Comparison of ENCODE assay signal across 8 cellular contexts in genomic region chr12:48157889-48158370, GRCh38. TPM values are rescaled to one million over a fixed set of nuclear protein-coding genes. Genes with fewer than 3 reads are reported as not detected.
DNase-seq lines count a peak whose midpoint lies in the region; ATAC-seq and TF ChIP-seq lines count a peak whose summit lies in the region.

No MANE protein-coding gene starts in this region.

- 97% methylated on average over 2 of the region's 3 CpGs for WGBS in HUES64
- 69% methylated on average over 3 of the region's 3 CpGs for WGBS in mammary epithelial cell (ENCODE audit: low coverage, missing lambda C conversion rate)

- H3K9me3 Mint-ChIP-seq in CD14-positive monocyte (no peaks in the 10 kb centered on the region), nephron (no peaks in the 10 kb centered on the region)

- DNase-seq in CD14-positive monocyte (ENCODE audit: low spot score): no peak
- DNase-seq in mammary epithelial cell: no peak
- DNase-seq in cerebellum (ENCODE audit: low spot score): no peak
- DNase-seq in ureter (ENCODE audit: low spot score): no peak

- no peaks in the 10 kb centered on the region; the same call in 1 of the 2 replicates for H3K4me1 ChIP-seq in HUES64 (ENCODE audit: insufficient read depth, low read length)
- peaks cover 6% of the 10 kb centered on the region for H3K4me1 ChIP-seq in mammary epithelial cell (ENCODE audit: insufficient read depth, low read length)

- in situ Hi-C loops in mammary epithelial cell (cut with MboI; ENCODE audit: low sequenced_read_pairs in 2 of 2): loop anchor here in 1 of 2 donors (25.0 kb wide), 2 partner anchors 296 to 446 kb away; partner anchors contain the start of gene RPAP3

- peaks cover 24% of the 10 kb centered on the region for H3K79me2 ChIP-seq in mammary epithelial cell (ENCODE audit: insufficient read depth, low read length)

- H3K27me3 Mint-ChIP-seq in CD14-positive monocyte (ENCODE audit: low read depth in 3 of 3) (no peaks in the 10 kb centered on the region), nephron (ENCODE audit: low read depth) (peaks cover 5% of the 10 kb centered on the region)

- ATAC-seq in GM21825 (IDR thresholded peaks at IDR 0.05; ENCODE audit: unreplicated experiment) (no peak), HG02938 (IDR thresholded peaks at IDR 0.05; ENCODE audit: unreplicated experiment) (no peak)

- dilution Hi-C loops in mammary epithelial cell (cut with HindIII; ENCODE audit: low sequenced_read_pairs): loop anchor here (25.0 kb wide), 1 partner anchor 196 kb away; the partner anchor contains the start of gene TMEM106C

- intact Hi-C loops in CD14-positive monocyte (cut with micrococcal nuclease) (loop anchor here (2.0 to 10.0 kb wide), 4 partner anchors 41 to 193 kb away; partner anchors contain the start of genes SENP1 (in 2 of the 2) and TMEM106C (in 1 of the 2)), mammary epithelial cell (cut with micrococcal nuclease) (loop anchor here (2.0 to 5.0 kb wide), 3 partner anchors 41 to 461 kb away; partner anchors contain the start of gene PFKM)

- CTCF ChIA-PET in mammary epithelial cell (lab: Charles Lee; ENCODE audit: low non-redundant PET): interaction anchor here (0.7 kb wide), 1 partner anchor 79 kb away, joined by 4 read pairs; no protein-coding TSS in a partner anchor

- H3K4me1 Mint-ChIP-seq in CD14-positive monocyte (peaks cover 18% of the 10 kb centered on the region), nephron (peaks cover 29% of the 10 kb centered on the region)

- H3K9me3 ChIP-seq in HUES64 (ENCODE audit: insufficient read depth, low read depth, low read length) (no peaks in the 10 kb centered on the region), mammary epithelial cell (replicated peaks; ENCODE audit: insufficient read depth, low read length) (no peaks in the 10 kb centered on the region)

- H3K4me3 ChIP-seq in HUES64 (ENCODE audit: low read length) (peak overlapping the region; percentile 88), mammary epithelial cell (replicated peaks in 1 of 3; ENCODE audit: insufficient read depth in 1 of 3, low read depth in 2 of 3, low read length in 3 of 3) (peak overlapping the region; percentile 63 to 92 (median 83))

- peak overlapping the region; percentile 92 for H3K4me2 ChIP-seq in mammary epithelial cell (ENCODE audit: insufficient read depth, low read depth, low read length)

- H3K27me3 ChIP-seq in HUES64 (ENCODE audit: insufficient read depth, low read length) (no peaks in the 10 kb centered on the region), mammary epithelial cell (ENCODE audit: insufficient read depth, low read length) (no peaks in the 10 kb centered on the region)

- H3K27ac ChIP-seq in HUES64 (ENCODE audit: low read depth, low read length): no peak overlapping the region; the same call in 1 of the 2 replicates
- H3K27ac ChIP-seq in mammary epithelial cell (ENCODE audit: insufficient read depth, low read depth, low read length): no peak overlapping the region

- BruUV-seq in mammary epithelial cell (replicated peaks; lab: Mats Ljungman, UMichigan): no TSS peak

- TF ChIP-seq CTCF in CD14-positive monocyte (IDR thresholded peaks at IDR 0.05) (no peak), mammary epithelial cell (conservative IDR thresholded peaks at IDR 0.05 in 1 of 2, IDR thresholded peaks at IDR 0.05 in 1 of 2; ENCODE audit: extremely low read depth in 1 of 2, insufficient read depth in 1 of 2, low read depth in 1 of 2, low read length in 2 of 2) (no peak), nephron (IDR thresholded peaks at IDR 0.05; ENCODE audit: unreplicated experiment in 3 of 3) (no peak)

- H2AFZ ChIP-seq in mammary epithelial cell (ENCODE audit: low read depth, low read length): peak overlapping the region; percentile 100

- H3K4me3 Mint-ChIP-seq in CD14-positive monocyte (peak overlapping the region; percentile 89 to 96), nephron (peak overlapping the region; percentile 97 to 100 (median 99))

- H3K36me3 ChIP-seq in HUES64 (ENCODE audit: insufficient read depth, low read length): no peaks in the 10 kb centered on the region
- H3K36me3 ChIP-seq in mammary epithelial cell (ENCODE audit: insufficient read depth, low read length): peaks cover 3% of the 10 kb centered on the region

- H3K9ac ChIP-seq in HUES64 (ENCODE audit: low read depth, low read length) (0 out of 2 replicates have a peak overlapping the region, but pooled peaks have one; percentile 24), mammary epithelial cell (ENCODE audit: insufficient read depth, low read length) (no peak overlapping the region)

- H3K36me3 Mint-ChIP-seq in CD14-positive monocyte (peaks cover 9 to 17% of the 10 kb centered on the region in 2 donors), nephron (ENCODE audit: low read depth) (peaks cover 8% of the 10 kb centered on the region)

- no peaks in the 10 kb centered on the region for H4K20me1 ChIP-seq in mammary epithelial cell (ENCODE audit: insufficient read depth, low read length)

- peak overlapping the region; percentile 92 to 96 (median 94) for H3K27ac Mint-ChIP-seq in CD14-positive monocyte
- peak overlapping the region; percentile 99 for H3K27ac Mint-ChIP-seq in nephron

RNA-seq across cellular contexts. Expression of gene ASB8, which starts 0.6 kb away (rescaled TPM):
- polyA plus RNA-seq in CD14-positive monocyte (10 to 100 TPM; 38.4 to 50.0 TPM), mammary epithelial cell (18.2 TPM)
- polyA plus RNA-seq in HUES64 (2013, experiment 1 of 2): 6.5 TPM
- polyA plus RNA-seq in HUES64 (2013, experiment 2 of 2): 5.9 TPM
- total RNA-seq in mammary epithelial cell (10 to 100 TPM; 20.4 to 20.7 TPM), cerebellum (24.2 TPM), ureter (51.1 TPM)
- 7.3 TPM for polyA minus RNA-seq in mammary epithelial cell

RNA-seq across cellular contexts. Expression of gene CCDC184, which starts 25.5 kb away (rescaled TPM):
- not detected for polyA plus RNA-seq in CD14-positive monocyte
- 1.00 TPM for polyA plus RNA-seq in HUES64 (2013, experiment 1 of 2)
- polyA plus RNA-seq in HUES64 (2013, experiment 2 of 2): 2.2 TPM
- 1 to 10 TPM; 1.5 to 1.7 TPM for total RNA-seq in mammary epithelial cell
- polyA plus RNA-seq in mammary epithelial cell: 0.25 TPM
- polyA minus RNA-seq in mammary epithelial cell: not detected
- total RNA-seq in cerebellum: 7.8 TPM
- 5.6 TPM for total RNA-seq in ureter

RNA-seq across cellular contexts. Expression of gene PFKM, which starts 38.8 kb away (rescaled TPM):
- polyA plus RNA-seq in CD14-positive monocyte (1 to 10 TPM; 2.8 to 3.0 TPM), mammary epithelial cell (61.6 TPM)
- polyA plus RNA-seq in HUES64 (2013, experiment 1 of 2): 43.1 TPM
- polyA plus RNA-seq in HUES64 (2013, experiment 2 of 2): 51.7 TPM
- total RNA-seq in mammary epithelial cell (10 to 100 TPM; 63.2 to 82.0 TPM), cerebellum (79.8 TPM), ureter (55.1 TPM)
- 86.4 TPM for polyA minus RNA-seq in mammary epithelial cell

RNA-seq across cellular contexts. Expression of gene OR10AD1, which starts 45.2 kb away (rescaled TPM):
- polyA plus RNA-seq in CD14-positive monocyte (not detected), mammary epithelial cell (not detected)
- polyA plus RNA-seq in HUES64 (2013, experiment 1 of 2): not detected
- polyA plus RNA-seq in HUES64 (2013, experiment 2 of 2): not detected
- total RNA-seq in mammary epithelial cell (not detected), cerebellum (not detected), ureter (not detected)
- polyA minus RNA-seq in mammary epithelial cell: not detected

RNA-seq across cellular contexts. Expression of gene SENP1, which starts 52.1 kb away (rescaled TPM):
- 1 to 10 TPM; 5.2 to 6.0 TPM for polyA plus RNA-seq in CD14-positive monocyte
- polyA plus RNA-seq in HUES64 (2013, experiment 1 of 2): 24.0 TPM
- polyA plus RNA-seq in HUES64 (2013, experiment 2 of 2): 25.8 TPM
- 10 to 100 TPM; 20.3 to 24.7 TPM for total RNA-seq in mammary epithelial cell
- polyA plus RNA-seq in mammary epithelial cell: 12.5 TPM
- 22.9 TPM for polyA minus RNA-seq in mammary epithelial cell
- 33.0 TPM for total RNA-seq in cerebellum
- 32.3 TPM for total RNA-seq in ureter
